Comparison of ENCODE assay signal across 9 cellular contexts in genomic region chr3:178352300-178353021, GRCh38.
DNase-seq lines count a peak whose midpoint lies in the region; ATAC-seq and TF ChIP-seq lines count a peak whose summit lies in the region.
"Had no signal": no experiment of that assay in that cellular context is flagged by ENCODE, and none has a peak within 500 bp of the region (broad histone marks: within the 10 kb centered on the region; RNA-seq: fewer than 3 reads in every experiment).

No MANE protein-coding gene starts in this region.

- H3K36me3 Mint-ChIP-seq in T-helper 17 cell (ENCODE audit: low read depth): peaks cover 2% of the 10 kb centered on the region
- H3K36me3 Mint-ChIP-seq: activated naive CD8-positive, alpha-beta T cell had no signal

- no peak overlapping the region for H3K27ac ChIP-seq in ascending aorta

- H3K9me3 ChIP-seq in ascending aorta: no peaks in the 10 kb centered on the region
- no peaks in the 10 kb centered on the region for H3K9me3 ChIP-seq in T-helper 17 cell (ENCODE audit: control insufficient read depth, low read length, poor library complexity, severe bottlenecking)

- no peaks in the 10 kb centered on the region for H3K4me1 Mint-ChIP-seq in T-helper 17 cell

- no peak overlapping the region for H3K4me3 Mint-ChIP-seq in T-helper 17 cell
- H3K4me3 Mint-ChIP-seq: activated naive CD8-positive, alpha-beta T cell had no signal

- no peak overlapping the region for H3K27ac Mint-ChIP-seq in T-helper 17 cell
- H3K27ac Mint-ChIP-seq: activated naive CD8-positive, alpha-beta T cell had no signal

- H3K4me3 ChIP-seq in ascending aorta: no peak overlapping the region

- ATAC-seq in GM19397 (IDR thresholded peaks at IDR 0.05; ENCODE audit: unreplicated experiment): no peak
- no peak for ATAC-seq in T-helper 17 cell

- DNase-seq in H4 (ENCODE audit: low spot score): peak; percentile 84
- peak; percentile 15 for DNase-seq in NCI-H748 treated with DMSO at 0.1 percent for 48 hours (lab: John Stamatoyannopoulos, UW)
- peak; percentile 61 for DNase-seq in fibroblast of the conjunctiva (ENCODE audit: low read depth)
- peak; percentile 88 for DNase-seq in renal cortical epithelial cell (ENCODE audit: low read depth)
- no peak for DNase-seq in GDM1 (lab: John Stamatoyannopoulos, UW)
- no peak for DNase-seq in ascending aorta (ENCODE audit: low spot score in 2 of 2)
- DNase-seq in T-helper 17 cell: no peak

- intact Hi-C loops in ascending aorta (cut with DNase I): no loop called here

- TF ChIP-seq CTCF in ascending aorta (IDR thresholded peaks at IDR 0.05): no peak

- peaks cover 0 to 8% of the 10 kb centered on the region in 2 donors for H3K4me1 ChIP-seq in ascending aorta

- no peaks in the 10 kb centered on the region for H3K36me3 ChIP-seq in ascending aorta

- no peaks in the 10 kb centered on the region for H3K27me3 ChIP-seq in ascending aorta

- H3K27me3 Mint-ChIP-seq in T-helper 17 cell: no peaks in the 10 kb centered on the region

Comparison
In these comparisons a context has a peak if more than half of its experiments do, and no peak if none do; other contexts are left out.
1. DNase-seq: peak in H4 (single experiment), NCI-H748 treated with DMSO at 0.1 percent for 48 hours (single experiment), fibroblast of the conjunctiva (single experiment) and renal cortical epithelial cell (single experiment); none in GDM1 (single experiment), ascending aorta (0 of 2) and T-helper 17 cell (0 of 3).